Comparison of ENCODE assay signal across 28 cellular contexts in genomic region chr1:209431813-209432442, GRCh38.
DNase-seq lines count a peak whose midpoint lies in the region; ATAC-seq and TF ChIP-seq lines count a peak whose summit lies in the region.
"Had no signal": no experiment of that assay in that cellular context is flagged by ENCODE, and none has a peak within 500 bp of the region (broad histone marks: within the 10 kb centered on the region; RNA-seq: fewer than 3 reads in every experiment).

No MANE protein-coding gene starts in this region.

- peaks cover 56% of the 10 kb centered on the region for H3K4me1 Mint-ChIP-seq in Caco-2 (ENCODE audit: low read depth, unreplicated experiment)
- H3K4me1 Mint-ChIP-seq in WTC11 = peaks cover 89% of the 10 kb centered on the region
- H3K4me1 Mint-ChIP-seq: activated T-helper 17 cell treated with anti-CD3 and anti-CD28 coated beads, Interleukin-2, amount 50 U/mL, for 72 hours; naive B cell had no signal

- H2BK12ac ChIP-seq in trophoblast cell (ENCODE audit: low read length) = peak overlapping the region; percentile 80

- CTCF ChIA-PET in Caco-2 (lab: Charles Lee) = no interaction called here
- CTCF ChIA-PET in WTC11 (lab: Charles Lee) = interaction anchor here (1.3 kb wide), 1 partner anchor 224 kb away, joined by 3 read pairs; no protein-coding TSS in a partner anchor

- peak overlapping the region; percentile 85 for H3K27ac Mint-ChIP-seq in Caco-2 (ENCODE audit: unreplicated experiment)
- peak overlapping the region; percentile 95 for H3K27ac Mint-ChIP-seq in WTC11
- H3K27ac Mint-ChIP-seq: activated CD8-positive, alpha-beta T cell treated with anti-CD3 and anti-CD28 coated beads for 36 hours; activated naive CD8-positive, alpha-beta T cell; activated T-helper 17 cell treated with anti-CD3 and anti-CD28 coated beads, Interleukin-2, amount 50 U/mL, for 72 hours; dendritic cell treated with granulocyte-macrophage colony-stimulating factor and Interleukin-4, amounts not matched to agents 40 ng/mL and 50 ng/mL, for 4 days; naive B cell; T-helper 1 cell treated with Interleukin-12 subunit alpha and Interleukin-12 subunit beta and Interleukin-4 antibody, amounts not matched to agents 30 μg/mL and 1 μg/mL, for 36 hours had no signal

- DNase-seq in Caco-2 (no peak), WTC11 (ENCODE audit: low spot score) (no peak), foreskin keratinocyte (peak in 1 of 2 donors; percentile 70), trophoblast cell (no peak), GM19240 (ENCODE audit: insufficient read length, low spot score) (no peak), putamen (ENCODE audit: low spot score) (no peak)
- DNase-seq in activated CD4-positive, alpha-beta T cell treated with anti-CD3 and anti-CD28 coated beads, Interleukin-2, amount 50 U/mL, for 48 hours = no peak
- DNase-seq: activated CD8-positive, alpha-beta T cell treated with anti-CD3 and anti-CD28 coated beads for 36 hours; anterior cingulate cortex; central memory CD4-positive, alpha-beta T cell; hypothalamus; left lung; naive B cell; NCI-H1417 treated with DMSO at 0.1 percent for 48 hours; NCI-H2081 treated with DMSO at 0.1 percent for 48 hours; NCI-H345; SK-N-SH; spleen; stimulated activated CD4-positive, alpha-beta T cell treated with anti-CD3 and anti-CD28 coated beads, Interleukin-2, amount 100 ng/mL, for 48 hours had no signal

- POLR2A ChIA-PET in Caco-2 (lab: Charles Lee) (interaction anchor here (1.4 kb wide), 1 partner anchor 33 kb away, joined by 4 read pairs; no protein-coding TSS in a partner anchor), WTC11 (lab: Charles Lee) (no interaction called here)

- H3K79me2 ChIP-seq in trophoblast cell (ENCODE audit: control insufficient read depth, insufficient read depth, low read length, poor library complexity) = peaks cover 35% of the 10 kb centered on the region

- peak overlapping the region; percentile 94 for H2BK120ac ChIP-seq in trophoblast cell (ENCODE audit: insufficient read depth, low read length, poor library complexity)

- no peak overlapping the region for H3K9ac ChIP-seq in trophoblast cell (ENCODE audit: low read length)
- H3K9ac ChIP-seq: KMS-11, SK-N-SH had no signal

- no TSS peak for BruUV-seq in Caco-2 (replicated peaks; lab: Mats Ljungman, UMichigan)

- H3K4me1 ChIP-seq in Caco-2 (peaks cover 81% of the 10 kb centered on the region), foreskin keratinocyte (peaks cover 8% of the 10 kb centered on the region), trophoblast cell (ENCODE audit: control insufficient read depth in 1 of 2, insufficient read depth in 2 of 2, low read length in 2 of 2) (peaks cover 32 to 51% of the 10 kb centered on the region in 2 experiments)
- H3K4me1 ChIP-seq: left lung, spleen had no signal

- H3K9me3 Mint-ChIP-seq in Caco-2 (ENCODE audit: unreplicated experiment) (no peaks in the 10 kb centered on the region), WTC11 (no peaks in the 10 kb centered on the region)
- H3K9me3 Mint-ChIP-seq: activated CD8-positive, alpha-beta T cell treated with anti-CD3 and anti-CD28 coated beads for 36 hours; activated T-helper 17 cell treated with anti-CD3 and anti-CD28 coated beads, Interleukin-2, amount 50 U/mL, for 72 hours; dendritic cell treated with granulocyte-macrophage colony-stimulating factor and Interleukin-4, amounts not matched to agents 40 ng/mL and 50 ng/mL, for 4 days; T-helper 1 cell treated with Interleukin-12 subunit alpha and Interleukin-12 subunit beta and Interleukin-4 antibody, amounts not matched to agents 30 μg/mL and 1 μg/mL, for 36 hours had no signal

- peak overlapping the region; percentile 48 for H4K91ac ChIP-seq in trophoblast cell (ENCODE audit: low read depth, low read length)

- H3K27me3 ChIP-seq in Caco-2 (replicated peaks; ENCODE audit: control insufficient read depth, insufficient read depth, low read length) (no peaks in the 10 kb centered on the region), foreskin keratinocyte (no peaks in the 10 kb centered on the region), trophoblast cell (ENCODE audit: insufficient read depth, low read length) (no peaks in the 10 kb centered on the region)

- H2AK5ac ChIP-seq in trophoblast cell (ENCODE audit: low read length) = peak overlapping the region; percentile 50

- intact Hi-C loops in Caco-2 (cut with micrococcal nuclease; ENCODE audit: unreplicated experiment) = no loop called here

- no peak overlapping the region for H2AFZ ChIP-seq in trophoblast cell (ENCODE audit: insufficient read depth, low read length, poor library complexity)

- H3K36me3 Mint-ChIP-seq in Caco-2 (ENCODE audit: insufficient read depth, unreplicated experiment) = peaks cover 38% of the 10 kb centered on the region
- H3K36me3 Mint-ChIP-seq in WTC11 = peaks cover 29% of the 10 kb centered on the region
- H3K36me3 Mint-ChIP-seq: activated naive CD8-positive, alpha-beta T cell; naive B cell had no signal

- ATAC-seq in WTC11 (no peak), foreskin keratinocyte (no peak), GM21423 (IDR thresholded peaks at IDR 0.05; ENCODE audit: unreplicated experiment) (no peak)
- ATAC-seq: activated CD4-positive, CD25-positive, alpha-beta regulatory T cell treated with anti-CD3 and anti-CD28 coated beads, Interleukin-2, amount 50 U/mL, for 24 hours; activated CD8-positive, alpha-beta T cell treated with anti-CD3 and anti-CD28 coated beads for 36 hours; activated T-helper 17 cell treated with anti-CD3 and anti-CD28 coated beads, Interleukin-2, amount 50 U/mL, for 72 hours; left lung had no signal

- H4K8ac ChIP-seq in trophoblast cell (ENCODE audit: low read depth, low read length) = peak overlapping the region; percentile 33

- no CpG with 5 or more reads among the region's 12 CpGs for WGBS in trophoblast cell (ENCODE audit: extremely low coverage, insufficient coverage, insufficient read length)

- no peak for TF ChIP-seq CTCF in Caco-2 (IDR thresholded peaks at IDR 0.05; ENCODE audit: insufficient read depth in 1 of 2, low read depth in 1 of 2, low read length in 1 of 2, severe bottlenecking in 1 of 2, unreplicated experiment in 1 of 2)
- no peak for TF ChIP-seq CTCF in WTC11 (IDR thresholded peaks at IDR 0.05)
- no peak for TF ChIP-seq CTCF in foreskin keratinocyte (conservative IDR thresholded peaks at IDR 0.05)

- peak overlapping the region; percentile 82 for H2BK5ac ChIP-seq in trophoblast cell (ENCODE audit: low read depth, low read length, poor library complexity)

- H3K4me2 ChIP-seq in trophoblast cell (ENCODE audit: low read length) = peak overlapping the region; percentile 1
- H3K4me2 ChIP-seq: KMS-11, SK-N-SH had no signal

- peak overlapping the region; percentile 69 for H3K4ac ChIP-seq in trophoblast cell (ENCODE audit: low read depth, low read length)

- H3K18ac ChIP-seq in trophoblast cell (ENCODE audit: low read length) = peak overlapping the region; percentile 67

- peak overlapping the region; percentile 52 for H4K12ac ChIP-seq in trophoblast cell (ENCODE audit: low read depth, low read length)

- H3K27me3 Mint-ChIP-seq in Caco-2 (ENCODE audit: insufficient read depth, unreplicated experiment) (no peaks in the 10 kb centered on the region), WTC11 (ENCODE audit: low read depth) (no peaks in the 10 kb centered on the region)

- peak overlapping the region; percentile 80 for H3K14ac ChIP-seq in trophoblast cell (ENCODE audit: low read length)

- H3K9me3 ChIP-seq in Caco-2 = no peaks in the 10 kb centered on the region
- no peaks in the 10 kb centered on the region for H3K9me3 ChIP-seq in trophoblast cell (ENCODE audit: insufficient read depth, low read depth, low read length)
- H3K9me3 ChIP-seq: HAP-1, left lung, SK-N-SH, spleen had no signal

- H3K4me3 Mint-ChIP-seq in Caco-2 (ENCODE audit: unreplicated experiment) (peak overlapping the region; percentile 78), WTC11 (peak overlapping the region; percentile 89)
- H3K4me3 Mint-ChIP-seq: activated CD8-positive, alpha-beta T cell treated with anti-CD3 and anti-CD28 coated beads for 36 hours; activated naive CD8-positive, alpha-beta T cell; activated T-helper 17 cell treated with anti-CD3 and anti-CD28 coated beads, Interleukin-2, amount 50 U/mL, for 72 hours; dendritic cell treated with granulocyte-macrophage colony-stimulating factor and Interleukin-4, amounts not matched to agents 40 ng/mL and 50 ng/mL, for 4 days; naive B cell; T-helper 1 cell treated with Interleukin-12 subunit alpha and Interleukin-12 subunit beta and Interleukin-4 antibody, amounts not matched to agents 30 μg/mL and 1 μg/mL, for 36 hours had no signal

- no peak overlapping the region for H3K23ac ChIP-seq in trophoblast cell (ENCODE audit: low read length)

- peak overlapping the region; percentile 90 for H3K27ac ChIP-seq in foreskin keratinocyte
- H3K27ac ChIP-seq in trophoblast cell (ENCODE audit: low read depth, low read length) = peak overlapping the region; percentile 99
- H3K27ac ChIP-seq: 22Rv1, KMS-11, left lung, spleen had no signal

- H3K36me3 ChIP-seq in Caco-2 (ENCODE audit: control insufficient read depth, insufficient read depth, low read length) (no peaks in the 10 kb centered on the region), trophoblast cell (ENCODE audit: control insufficient read depth in 1 of 2, insufficient read depth in 2 of 2, low read length in 2 of 2) (peaks cover 9 to 10% of the 10 kb centered on the region in 2 experiments)
- H3K36me3 ChIP-seq: HAP-1, left lung, spleen had no signal

- peaks cover 71% of the 10 kb centered on the region for H3K79me1 ChIP-seq in trophoblast cell (ENCODE audit: low read length)

- H3K4me3 ChIP-seq in Caco-2 (ENCODE audit: low read depth, low read length) (no peak overlapping the region), trophoblast cell (ENCODE audit: low read depth, low read length) (no peak overlapping the region)
- H3K4me3 ChIP-seq: HAP-1, left lung, spleen had no signal

TF ChIP-seq in WTC11, 78 proteins besides CTCF, POLR2A, EP300 and RAD21:
- TF ChIP-seq ATF1 (CRISPR knock-in tag; IDR thresholded peaks at IDR 0.05) (no peak), FOXP4 (CRISPR knock-in tag; IDR thresholded peaks at IDR 0.05) (0 out of 2 replicates have a peak, but pooled peaks have one; percentile 53)
